In genomic region chr9:2755285-2755684, GRCh38 we compare ENCODE assay signal across 1 cellular context.
TF ChIP-seq lines count a peak whose summit lies in the region.

No MANE protein-coding gene starts in this region.

TF ChIP-seq in K562, 482 proteins besides CTCF, POLR2A, EP300 and RAD21 (continued from another document):
- TF ChIP-seq CUX1 (CRISPR knock-in tag; IDR thresholded peaks at IDR 0.05) (no peak), DIDO1 (tag; IDR thresholded peaks at IDR 0.05; ENCODE audit: low read depth) (no peak), ZSCAN32 (CRISPR knock-in tag; IDR thresholded peaks at IDR 0.05) (peak; percentile 66; the same call in 1 of the 2 replicates)
